In the genomic region with DNA sequence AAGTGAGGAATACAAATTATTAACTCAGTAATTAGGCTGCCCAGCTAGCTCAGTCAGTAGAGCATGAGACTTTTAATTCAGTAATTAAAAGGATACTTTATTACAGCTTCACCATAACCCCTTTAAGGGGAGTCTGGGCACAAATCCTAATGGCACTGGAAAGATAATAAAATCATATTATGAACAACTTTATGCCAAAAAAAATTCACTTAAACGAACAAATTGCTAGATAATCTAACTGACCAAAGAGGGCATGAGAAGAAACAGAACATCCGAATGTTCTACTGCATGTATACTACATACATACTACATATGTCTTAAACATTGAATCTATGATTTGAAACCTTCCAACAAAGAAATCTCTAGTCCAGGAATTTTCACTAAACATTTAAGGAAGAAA, we compare ENCODE assay signal across 33 cellular contexts.
A peak's percentile ranks its signal among the peaks of the same experiment; 100 is the strongest.
DNase-seq lines count a peak whose midpoint lies in the region; ATAC-seq and TF ChIP-seq lines count a peak whose summit lies in the region.
"Had no signal": no experiment of that assay in that cellular context is flagged by ENCODE, and none has a peak within 500 bp of the region (broad histone marks: within the 10 kb centered on the region; RNA-seq: fewer than 3 reads in every experiment).

No MANE protein-coding gene starts in this region.

- H3K36me3 ChIP-seq in HCT116 (ENCODE audit: control insufficient read depth in 1 of 2, insufficient read depth in 2 of 2, low read length in 2 of 2) (no peaks in the 10 kb centered on the region), SK-N-SH (replicated peaks in 1 of 2; ENCODE audit: control insufficient read depth in 1 of 2, insufficient read depth in 2 of 2, low read length in 1 of 2) (no peaks in the 10 kb centered on the region), hepatocyte (replicated peaks; ENCODE audit: insufficient read depth, low read depth) (no peaks in the 10 kb centered on the region), A673 (ENCODE audit: insufficient read depth, low read length, poor library complexity, severe bottlenecking) (no peaks in the 10 kb centered on the region)
- H3K36me3 ChIP-seq: BE2C; BLaER1; BLaER1 treated with 17β-estradiol and CSF1 and Interleukin-3, amounts not matched to agents 10 nM and 100 nM had no signal

- H3K4me2 ChIP-seq in HCT116 (ENCODE audit: low read length) (no peak overlapping the region), SK-N-SH (no peak overlapping the region), hepatocyte (no peak overlapping the region)
- H3K4me2 ChIP-seq: A549; BLaER1; BLaER1 treated with 17β-estradiol and CSF1 and Interleukin-3, amounts not matched to agents 10 nM and 100 nM had no signal

- DNase-seq in HCT116 (ENCODE audit: low read depth, low spot score) (no peak), SK-N-SH (peak; percentile 44), hepatocyte (ENCODE audit: low spot score) (no peak), head of caudate nucleus (no peak), A673 (ENCODE audit: low spot score) (no peak)
- no peak for DNase-seq in stimulated activated CD4-positive, alpha-beta T cell treated with anti-CD3 and anti-CD28 coated beads, Interleukin-4, amount 100 ng/mL, for 1 hour
- DNase-seq: 8988T; ACHN; AML-193; BE2C; C1 segment of cervical spinal cord; Caco-2; Calu3; CD4-positive, alpha-beta memory T cell; CD4-positive, alpha-beta T cell; CD4-positive, CD25-positive, alpha-beta regulatory T cell; CD8-positive, alpha-beta memory T cell; CD8-positive, alpha-beta T cell; COR-L47; DMS 273 treated with DMSO at 0.1 percent for 48 hours; DMS153; DMS53; DMS79; DMS79 treated with DMSO at 0.1 percent for 48 hours; DND-41; EL had no signal

- H3K4me3 ChIP-seq in HCT116 (replicated peaks in 1 of 2; ENCODE audit: low read depth in 1 of 2, low read length in 2 of 2) (no peak overlapping the region), SK-N-SH (ENCODE audit: low read depth in 2 of 2, low read length in 1 of 2) (no peak overlapping the region), hepatocyte (peak overlapping the region; percentile 3), A673 (ENCODE audit: low read depth, low read length, poor library complexity, severe bottlenecking) (no peak overlapping the region)
- H3K4me3 ChIP-seq: A549; BLaER1; BLaER1 treated with 17β-estradiol and CSF1 and Interleukin-3, amounts not matched to agents 10 nM and 100 nM had no signal

- TF ChIP-seq RAD21 in HCT116 (IDR thresholded peaks at IDR 0.05; ENCODE audit: low read depth) (no peak), SK-N-SH (IDR thresholded peaks at IDR 0.05; ENCODE audit: low read length) (no peak)

- no peak overlapping the region for H3K9ac ChIP-seq in HCT116 (ENCODE audit: low read length)
- H3K9ac ChIP-seq in SK-N-SH, result no peak overlapping the region
- H3K9ac ChIP-seq: BLaER1; BLaER1 treated with 17β-estradiol and CSF1 and Interleukin-3, amounts not matched to agents 10 nM and 100 nM had no signal

- H3K9me3 ChIP-seq in HCT116 (ENCODE audit: control insufficient read depth in 1 of 2, insufficient read depth in 1 of 2, low read depth in 1 of 2, low read length in 2 of 2) (no peaks in the 10 kb centered on the region), SK-N-SH (no peaks in the 10 kb centered on the region), hepatocyte (ENCODE audit: low read depth) (no peaks in the 10 kb centered on the region), A673 (ENCODE audit: low read depth, low read length, poor library complexity, severe bottlenecking) (no peaks in the 10 kb centered on the region)
- H3K9me3 ChIP-seq: A549; BE2C; BLaER1; BLaER1 treated with 17β-estradiol and CSF1 and Interleukin-3, amounts not matched to agents 10 nM and 100 nM; Caco-2 had no signal

- H3K27me3 ChIP-seq in HCT116 (ENCODE audit: insufficient read depth, low read length) (no peaks in the 10 kb centered on the region), SK-N-SH (ENCODE audit: insufficient read depth) (no peaks in the 10 kb centered on the region; the same call in 1 of the 2 replicates), hepatocyte (peaks cover 2% of the 10 kb centered on the region), A673 (replicated peaks; ENCODE audit: insufficient read depth, low read depth, low read length, poor library complexity) (no peaks in the 10 kb centered on the region)
- H3K27me3 ChIP-seq: BE2C; BLaER1; BLaER1 treated with 17β-estradiol and CSF1 and Interleukin-3, amounts not matched to agents 10 nM and 100 nM had no signal

- H2AFZ ChIP-seq in HCT116 (ENCODE audit: low read depth, low read length, poor library complexity, severe bottlenecking) (peak overlapping the region; percentile 39), SK-N-SH (ENCODE audit: low read depth) (no peak overlapping the region), hepatocyte (no peak overlapping the region)

- intact Hi-C loops in HCT116 (cut with micrococcal nuclease) (no loop called here), head of caudate nucleus (cut with DNase I) (no loop called here), A673 (cut with micrococcal nuclease; ENCODE audit: unreplicated experiment) (no loop called here)

- RAD21 ChIA-PET in HCT116 (lab: Charles Lee; ENCODE audit: low non-redundant PET in 1 of 2, low total read pairs in 2 of 2, uncharacterized antibody in 2 of 2, unreplicated experiment in 2 of 2), result no interaction called here

- H3K27ac ChIP-seq in HCT116 (ENCODE audit: low read depth, low read length) (no peak overlapping the region), SK-N-SH (ENCODE audit: low read depth in 2 of 2, low read length in 1 of 2) (no peak overlapping the region), hepatocyte (no peak overlapping the region), A673 (ENCODE audit: low read depth, low read length, poor library complexity, severe bottlenecking) (no peak overlapping the region)
- H3K27ac ChIP-seq: 22Rv1; A549; BLaER1; BLaER1 treated with 17β-estradiol and CSF1 and Interleukin-3, amounts not matched to agents 10 nM and 100 nM; C4-2B had no signal

- BruUV-seq in HCT116 (replicated peaks; lab: Mats Ljungman, UMichigan) (no TSS peak), A673 (replicated peaks; lab: Mats Ljungman, UMichigan) (no TSS peak)

- H3K79me2 ChIP-seq in HCT116 (ENCODE audit: insufficient read depth, low read length) (no peaks in the 10 kb centered on the region), SK-N-SH (ENCODE audit: insufficient read depth) (no peaks in the 10 kb centered on the region), hepatocyte (no peaks in the 10 kb centered on the region)

- no peaks in the 10 kb centered on the region for H3F3A ChIP-seq in SK-N-SH (replicated peaks; ENCODE audit: insufficient read depth)

- CTCF ChIA-PET in HCT116 (lab: Charles Lee) (no interaction called here), SK-N-SH (lab: Yijun Ruan, JAX) (interaction anchor here (1.5 kb wide), 1 partner anchor 64 kb away, joined by 7 read pairs; no protein-coding TSS in a partner anchor), A673 (lab: Charles Lee) (no interaction called here)

- ATAC-seq in HCT116 (no peak), SK-N-SH treated with all-trans-retinoic acid at 6 μM for 48 hours (no peak), GM21526 (IDR thresholded peaks at IDR 0.05; ENCODE audit: low FRiP score, unreplicated experiment) (no peak)
- ATAC-seq: A549; CD8-positive, alpha-beta T cell had no signal

- TF ChIP-seq CTCF in HCT116 (IDR thresholded peaks at IDR 0.05 in 2 of 3, conservative IDR thresholded peaks at IDR 0.05 in 1 of 3; ENCODE audit: borderline replicate concordance in 1 of 3, insufficient read depth in 1 of 3, low read depth in 2 of 3, low read length in 2 of 3), result no peak
- TF ChIP-seq CTCF in SK-N-SH (IDR thresholded peaks at IDR 0.05), result no peak
- no peak for TF ChIP-seq CTCF in hepatocyte (IDR thresholded peaks at IDR 0.05; ENCODE audit: poor library complexity)
- TF ChIP-seq CTCF in A673 (conservative IDR thresholded peaks at IDR 0.05; ENCODE audit: low read depth, low read length), result no peak

- no peaks in the 10 kb centered on the region for H4K20me1 ChIP-seq in HCT116 (ENCODE audit: insufficient read depth)
- H4K20me1 ChIP-seq in SK-N-SH (ENCODE audit: insufficient read depth), result no peaks in the 10 kb centered on the region
- H4K20me1 ChIP-seq in hepatocyte (ENCODE audit: insufficient read depth, poor library complexity, severe bottlenecking), result no peaks in the 10 kb centered on the region
- H4K20me1 ChIP-seq: BLaER1; BLaER1 treated with 17β-estradiol and CSF1 and Interleukin-3, amounts not matched to agents 10 nM and 100 nM had no signal

- TF ChIP-seq POLR2A in HCT116 (IDR thresholded peaks at IDR 0.05; ENCODE audit: borderline replicate concordance, extremely low read depth, insufficient read depth, insufficient read length), result no peak

- no peaks in the 10 kb centered on the region for H3K4me1 ChIP-seq in HCT116 (ENCODE audit: control insufficient read depth in 1 of 2, insufficient read depth in 2 of 2, low read length in 2 of 2)
- H3K4me1 ChIP-seq in SK-N-SH (ENCODE audit: control insufficient read depth in 1 of 2, insufficient read depth in 2 of 2, low read depth in 1 of 2, low read length in 1 of 2), result peaks cover 0 to 2% of the 10 kb centered on the region in 2 experiments; a peak in 2 of 4 replicates
- no peaks in the 10 kb centered on the region for H3K4me1 ChIP-seq in hepatocyte (ENCODE audit: insufficient read depth)
- H3K4me1 ChIP-seq in A673 (ENCODE audit: insufficient read depth, low read length, poor library complexity, severe bottlenecking), result no peaks in the 10 kb centered on the region
- H3K4me1 ChIP-seq: A549; BE2C; BLaER1; BLaER1 treated with 17β-estradiol and CSF1 and Interleukin-3, amounts not matched to agents 10 nM and 100 nM; Caco-2 had no signal

- peak in 1 of 2 experiments; percentile 87; a peak in 2 of 4 replicates for TF ChIP-seq EP300 in SK-N-SH (IDR thresholded peaks at IDR 0.05; ENCODE audit: borderline replicate concordance in 1 of 2, low read depth in 1 of 2, low read length in 1 of 2)

- POLR2A ChIA-PET in HCT116 (lab: Charles Lee) (no interaction called here), SK-N-SH (lab: Yijun Ruan, JAX) (no interaction called here), A673 (lab: Charles Lee; ENCODE audit: low non-redundant PET) (no interaction called here)

- H3K9me2 ChIP-seq in HCT116 (ENCODE audit: insufficient read depth) (no peaks in the 10 kb centered on the region), SK-N-SH (no peaks in the 10 kb centered on the region), hepatocyte (replicated peaks; ENCODE audit: insufficient read depth) (no peaks in the 10 kb centered on the region)

- WGBS in SK-N-SH (ENCODE audit: low lambda C conversion rate), result 12% methylated on average over 2 of the region's 2 CpGs
- 88% methylated on average over 2 of the region's 2 CpGs for WGBS in hepatocyte (ENCODE audit: low lambda C conversion rate, missing lambda C conversion rate)

TF ChIP-seq in HCT116, 20 proteins besides CTCF, POLR2A, EP300 and RAD21 (continues in another document):
- TF ChIP-seq ELF1 (IDR thresholded peaks at IDR 0.05; ENCODE audit: borderline replicate concordance, low read depth), result no peak
- TF ChIP-seq ZFX (IDR thresholded peaks at IDR 0.05), result no peak

TF ChIP-seq in SK-N-SH, 30 proteins besides CTCF, POLR2A, EP300 and RAD21 (continues in another document):
- TF ChIP-seq NRF1 (IDR thresholded peaks at IDR 0.05; ENCODE audit: low read depth, low read length) (no peak), SIN3A (IDR thresholded peaks at IDR 0.05; ENCODE audit: borderline replicate concordance, low read depth, low read length) (no peak)
